Comparison of ENCODE assay signal across 1 cellular context in the genomic region with DNA sequence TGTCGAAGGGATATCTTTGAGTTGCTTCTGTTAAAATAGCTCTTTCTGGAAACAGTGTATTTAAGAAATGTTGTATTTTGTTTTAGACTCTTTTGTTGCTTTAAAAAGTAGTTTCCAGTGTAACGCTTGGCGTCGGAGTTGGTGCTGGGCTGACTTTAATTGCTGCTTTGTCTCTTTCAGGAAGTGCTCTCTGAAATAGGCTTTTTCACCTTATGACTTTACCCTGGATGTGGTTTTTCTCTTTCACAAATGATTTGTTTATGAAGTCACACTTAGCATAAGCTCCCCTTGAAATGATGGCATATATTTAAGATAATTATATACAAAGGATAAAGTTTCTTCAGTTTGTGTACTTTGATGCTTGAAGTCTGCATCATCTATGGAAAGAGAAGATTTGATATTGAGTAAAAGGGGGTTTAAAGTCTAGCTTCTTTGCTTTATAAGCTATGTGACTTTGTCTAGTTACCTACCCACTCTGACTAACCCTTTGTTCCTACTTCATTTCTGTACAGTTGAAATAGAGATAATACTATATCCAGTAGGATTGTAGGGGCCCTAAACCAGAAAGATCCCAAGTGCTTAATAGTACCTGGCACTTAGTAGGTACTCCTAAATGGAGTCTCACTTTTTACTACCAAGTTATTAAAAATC.
A peak's percentile ranks its signal among the peaks of the same experiment; 100 is the strongest.
TF ChIP-seq lines count a peak whose summit lies in the region.

A gene with protein sequence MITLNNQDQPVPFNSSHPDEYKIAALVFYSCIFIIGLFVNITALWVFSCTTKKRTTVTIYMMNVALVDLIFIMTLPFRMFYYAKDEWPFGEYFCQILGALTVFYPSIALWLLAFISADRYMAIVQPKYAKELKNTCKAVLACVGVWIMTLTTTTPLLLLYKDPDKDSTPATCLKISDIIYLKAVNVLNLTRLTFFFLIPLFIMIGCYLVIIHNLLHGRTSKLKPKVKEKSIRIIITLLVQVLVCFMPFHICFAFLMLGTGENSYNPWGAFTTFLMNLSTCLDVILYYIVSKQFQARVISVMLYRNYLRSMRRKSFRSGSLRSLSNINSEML (minus strand): TSS at position 170 of the 651 bp plus-strand sequence. CDS start 2,507 bp downstream, outside the sequence.

TF ChIP-seq in GM12878, 131 proteins besides CTCF, POLR2A, EP300 and RAD21 (continued from another document and continues in another):
- no peak for TF ChIP-seq EZH2 (IDR thresholded peaks at IDR 0.05; ENCODE audit: borderline replicate concordance, control insufficient read depth, low read depth, low read length)
- TF ChIP-seq CBX5 (IDR thresholded peaks at IDR 0.05; ENCODE audit: low read depth): no peak
- TF ChIP-seq SMC3 (IDR thresholded peaks at IDR 0.05; ENCODE audit: borderline replicate concordance, low read length): no peak; the same call in 1 of the 2 replicates
- peak in 1 of 2 experiments; percentile 51; a peak in 1 of 4 replicates for TF ChIP-seq CEBPB (IDR thresholded peaks at IDR 0.05; ENCODE audit: borderline replicate concordance in 1 of 2, low read depth in 2 of 2, low read length in 2 of 2)
- TF ChIP-seq, protein P1, sequence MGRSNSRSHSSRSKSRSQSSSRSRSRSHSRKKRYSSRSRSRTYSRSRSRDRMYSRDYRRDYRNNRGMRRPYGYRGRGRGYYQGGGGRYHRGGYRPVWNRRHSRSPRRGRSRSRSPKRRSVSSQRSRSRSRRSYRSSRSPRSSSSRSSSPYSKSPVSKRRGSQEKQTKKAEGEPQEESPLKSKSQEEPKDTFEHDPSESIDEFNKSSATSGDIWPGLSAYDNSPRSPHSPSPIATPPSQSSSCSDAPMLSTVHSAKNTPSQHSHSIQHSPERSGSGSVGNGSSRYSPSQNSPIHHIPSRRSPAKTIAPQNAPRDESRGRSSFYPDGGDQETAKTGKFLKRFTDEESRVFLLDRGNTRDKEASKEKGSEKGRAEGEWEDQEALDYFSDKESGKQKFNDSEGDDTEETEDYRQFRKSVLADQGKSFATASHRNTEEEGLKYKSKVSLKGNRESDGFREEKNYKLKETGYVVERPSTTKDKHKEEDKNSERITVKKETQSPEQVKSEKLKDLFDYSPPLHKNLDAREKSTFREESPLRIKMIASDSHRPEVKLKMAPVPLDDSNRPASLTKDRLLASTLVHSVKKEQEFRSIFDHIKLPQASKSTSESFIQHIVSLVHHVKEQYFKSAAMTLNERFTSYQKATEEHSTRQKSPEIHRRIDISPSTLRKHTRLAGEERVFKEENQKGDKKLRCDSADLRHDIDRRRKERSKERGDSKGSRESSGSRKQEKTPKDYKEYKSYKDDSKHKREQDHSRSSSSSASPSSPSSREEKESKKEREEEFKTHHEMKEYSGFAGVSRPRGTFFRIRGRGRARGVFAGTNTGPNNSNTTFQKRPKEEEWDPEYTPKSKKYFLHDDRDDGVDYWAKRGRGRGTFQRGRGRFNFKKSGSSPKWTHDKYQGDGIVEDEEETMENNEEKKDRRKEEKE (IDR thresholded peaks at IDR 0.05): no peak
- TF ChIP-seq TCF12 (IDR thresholded peaks at IDR 0.05; ENCODE audit: low read depth, low read length): no peak
- TF ChIP-seq, protein P2, sequence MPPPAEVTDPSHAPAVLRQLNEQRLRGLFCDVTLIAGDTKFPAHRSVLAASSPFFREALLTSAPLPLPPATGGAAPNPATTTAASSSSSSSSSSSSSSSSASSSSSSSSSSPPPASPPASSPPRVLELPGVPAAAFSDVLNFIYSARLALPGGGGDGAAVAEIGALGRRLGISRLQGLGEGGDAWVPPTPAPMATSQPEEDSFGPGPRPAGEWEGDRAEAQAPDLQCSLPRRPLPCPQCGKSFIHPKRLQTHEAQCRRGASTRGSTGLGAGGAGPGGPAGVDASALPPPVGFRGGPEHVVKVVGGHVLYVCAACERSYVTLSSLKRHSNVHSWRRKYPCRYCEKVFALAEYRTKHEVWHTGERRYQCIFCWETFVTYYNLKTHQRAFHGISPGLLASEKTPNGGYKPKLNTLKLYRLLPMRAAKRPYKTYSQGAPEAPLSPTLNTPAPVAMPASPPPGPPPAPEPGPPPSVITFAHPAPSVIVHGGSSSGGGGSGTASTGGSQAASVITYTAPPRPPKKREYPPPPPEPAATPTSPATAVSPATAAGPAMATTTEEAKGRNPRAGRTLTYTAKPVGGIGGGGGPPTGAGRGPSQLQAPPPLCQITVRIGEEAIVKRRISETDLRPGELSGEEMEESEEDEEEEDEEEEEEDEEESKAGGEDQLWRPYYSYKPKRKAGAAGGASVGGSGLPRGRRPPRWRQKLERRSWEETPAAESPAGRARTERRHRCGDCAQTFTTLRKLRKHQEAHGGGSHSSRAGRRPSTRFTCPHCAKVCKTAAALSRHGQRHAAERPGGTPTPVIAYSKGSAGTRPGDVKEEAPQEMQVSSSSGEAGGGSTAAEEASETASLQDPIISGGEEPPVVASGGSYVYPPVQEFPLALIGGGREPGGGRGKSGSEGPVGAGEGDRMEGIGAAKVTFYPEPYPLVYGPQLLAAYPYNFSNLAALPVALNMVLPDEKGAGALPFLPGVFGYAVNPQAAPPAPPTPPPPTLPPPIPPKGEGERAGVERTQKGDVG (CRISPR knock-in tag; IDR thresholded peaks at IDR 0.05): no peak
- peak; percentile 94 for TF ChIP-seq JUNB (IDR thresholded peaks at IDR 0.05)
- peak; percentile 60; the same call in 1 of the 2 replicates for TF ChIP-seq BMI1 (IDR thresholded peaks at IDR 0.05; ENCODE audit: borderline replicate concordance)
- TF ChIP-seq MTA2 (IDR thresholded peaks at IDR 0.05; ENCODE audit: low read depth): peak; percentile 73
- TF ChIP-seq, protein P3, sequence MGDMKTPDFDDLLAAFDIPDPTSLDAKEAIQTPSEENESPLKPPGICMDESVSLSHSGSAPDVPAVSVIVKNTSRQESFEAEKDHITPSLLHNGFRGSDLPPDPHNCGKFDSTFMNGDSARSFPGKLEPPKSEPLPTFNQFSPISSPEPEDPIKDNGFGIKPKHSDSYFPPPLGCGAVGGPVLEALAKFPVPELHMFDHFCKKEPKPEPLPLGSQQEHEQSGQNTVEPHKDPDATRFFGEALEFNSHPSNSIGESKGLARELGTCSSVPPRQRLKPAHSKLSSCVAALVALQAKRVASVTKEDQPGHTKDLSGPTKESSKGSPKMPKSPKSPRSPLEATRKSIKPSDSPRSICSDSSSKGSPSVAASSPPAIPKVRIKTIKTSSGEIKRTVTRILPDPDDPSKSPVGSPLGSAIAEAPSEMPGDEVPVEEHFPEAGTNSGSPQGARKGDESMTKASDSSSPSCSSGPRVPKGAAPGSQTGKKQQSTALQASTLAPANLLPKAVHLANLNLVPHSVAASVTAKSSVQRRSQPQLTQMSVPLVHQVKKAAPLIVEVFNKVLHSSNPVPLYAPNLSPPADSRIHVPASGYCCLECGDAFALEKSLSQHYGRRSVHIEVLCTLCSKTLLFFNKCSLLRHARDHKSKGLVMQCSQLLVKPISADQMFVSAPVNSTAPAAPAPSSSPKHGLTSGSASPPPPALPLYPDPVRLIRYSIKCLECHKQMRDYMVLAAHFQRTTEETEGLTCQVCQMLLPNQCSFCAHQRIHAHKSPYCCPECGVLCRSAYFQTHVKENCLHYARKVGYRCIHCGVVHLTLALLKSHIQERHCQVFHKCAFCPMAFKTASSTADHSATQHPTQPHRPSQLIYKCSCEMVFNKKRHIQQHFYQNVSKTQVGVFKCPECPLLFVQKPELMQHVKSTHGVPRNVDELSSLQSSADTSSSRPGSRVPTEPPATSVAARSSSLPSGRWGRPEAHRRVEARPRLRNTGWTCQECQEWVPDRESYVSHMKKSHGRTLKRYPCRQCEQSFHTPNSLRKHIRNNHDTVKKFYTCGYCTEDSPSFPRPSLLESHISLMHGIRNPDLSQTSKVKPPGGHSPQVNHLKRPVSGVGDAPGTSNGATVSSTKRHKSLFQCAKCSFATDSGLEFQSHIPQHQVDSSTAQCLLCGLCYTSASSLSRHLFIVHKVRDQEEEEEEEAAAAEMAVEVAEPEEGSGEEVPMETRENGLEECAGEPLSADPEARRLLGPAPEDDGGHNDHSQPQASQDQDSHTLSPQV (IDR thresholded peaks at IDR 0.05): no peak
- TF ChIP-seq, protein P4, sequence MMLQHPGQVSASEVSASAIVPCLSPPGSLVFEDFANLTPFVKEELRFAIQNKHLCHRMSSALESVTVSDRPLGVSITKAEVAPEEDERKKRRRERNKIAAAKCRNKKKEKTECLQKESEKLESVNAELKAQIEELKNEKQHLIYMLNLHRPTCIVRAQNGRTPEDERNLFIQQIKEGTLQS (IDR thresholded peaks at IDR 0.05; ENCODE audit: borderline replicate concordance, extremely low read depth, low read depth, low read length): no peak
- TF ChIP-seq, protein P5, sequence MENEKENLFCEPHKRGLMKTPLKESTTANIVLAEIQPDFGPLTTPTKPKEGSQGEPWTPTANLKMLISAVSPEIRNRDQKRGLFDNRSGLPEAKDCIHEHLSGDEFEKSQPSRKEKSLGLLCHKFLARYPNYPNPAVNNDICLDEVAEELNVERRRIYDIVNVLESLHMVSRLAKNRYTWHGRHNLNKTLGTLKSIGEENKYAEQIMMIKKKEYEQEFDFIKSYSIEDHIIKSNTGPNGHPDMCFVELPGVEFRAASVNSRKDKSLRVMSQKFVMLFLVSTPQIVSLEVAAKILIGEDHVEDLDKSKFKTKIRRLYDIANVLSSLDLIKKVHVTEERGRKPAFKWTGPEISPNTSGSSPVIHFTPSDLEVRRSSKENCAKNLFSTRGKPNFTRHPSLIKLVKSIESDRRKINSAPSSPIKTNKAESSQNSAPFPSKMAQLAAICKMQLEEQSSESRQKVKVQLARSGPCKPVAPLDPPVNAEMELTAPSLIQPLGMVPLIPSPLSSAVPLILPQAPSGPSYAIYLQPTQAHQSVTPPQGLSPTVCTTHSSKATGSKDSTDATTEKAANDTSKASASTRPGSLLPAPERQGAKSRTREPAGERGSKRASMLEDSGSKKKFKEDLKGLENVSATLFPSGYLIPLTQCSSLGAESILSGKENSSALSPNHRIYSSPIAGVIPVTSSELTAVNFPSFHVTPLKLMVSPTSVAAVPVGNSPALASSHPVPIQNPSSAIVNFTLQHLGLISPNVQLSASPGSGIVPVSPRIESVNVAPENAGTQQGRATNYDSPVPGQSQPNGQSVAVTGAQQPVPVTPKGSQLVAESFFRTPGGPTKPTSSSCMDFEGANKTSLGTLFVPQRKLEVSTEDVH (IDR thresholded peaks at IDR 0.05; ENCODE audit: low read depth, partially characterized antibody): no peak
- peak; percentile 29; the same call in 1 of the 2 replicates for TF ChIP-seq IKZF1 (conservative IDR thresholded peaks at IDR 0.05)
- peak; percentile 66; the same call in 1 of the 2 replicates for TF ChIP-seq MTA3 (IDR thresholded peaks at IDR 0.05; ENCODE audit: borderline replicate concordance, low read length)
- TF ChIP-seq MEF2B (IDR thresholded peaks at IDR 0.05; ENCODE audit: partially characterized antibody, poor library complexity, severe bottlenecking): peak; percentile 70
- TF ChIP-seq CREB1 (IDR thresholded peaks at IDR 0.05; ENCODE audit: low read depth): peak; percentile 81; the same call in 1 of the 2 replicates
- TF ChIP-seq, protein P6, sequence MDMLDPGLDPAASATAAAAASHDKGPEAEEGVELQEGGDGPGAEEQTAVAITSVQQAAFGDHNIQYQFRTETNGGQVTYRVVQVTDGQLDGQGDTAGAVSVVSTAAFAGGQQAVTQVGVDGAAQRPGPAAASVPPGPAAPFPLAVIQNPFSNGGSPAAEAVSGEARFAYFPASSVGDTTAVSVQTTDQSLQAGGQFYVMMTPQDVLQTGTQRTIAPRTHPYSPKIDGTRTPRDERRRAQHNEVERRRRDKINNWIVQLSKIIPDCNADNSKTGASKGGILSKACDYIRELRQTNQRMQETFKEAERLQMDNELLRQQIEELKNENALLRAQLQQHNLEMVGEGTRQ (IDR thresholded peaks at IDR 0.05; ENCODE audit: borderline replicate concordance, low read depth, low read length): no peak
- TF ChIP-seq TBL1XR1 (IDR thresholded peaks at IDR 0.05; ENCODE audit: low read depth, low read length): peak; percentile 57; the same call in 1 of the 2 replicates
- TF ChIP-seq, protein P7, sequence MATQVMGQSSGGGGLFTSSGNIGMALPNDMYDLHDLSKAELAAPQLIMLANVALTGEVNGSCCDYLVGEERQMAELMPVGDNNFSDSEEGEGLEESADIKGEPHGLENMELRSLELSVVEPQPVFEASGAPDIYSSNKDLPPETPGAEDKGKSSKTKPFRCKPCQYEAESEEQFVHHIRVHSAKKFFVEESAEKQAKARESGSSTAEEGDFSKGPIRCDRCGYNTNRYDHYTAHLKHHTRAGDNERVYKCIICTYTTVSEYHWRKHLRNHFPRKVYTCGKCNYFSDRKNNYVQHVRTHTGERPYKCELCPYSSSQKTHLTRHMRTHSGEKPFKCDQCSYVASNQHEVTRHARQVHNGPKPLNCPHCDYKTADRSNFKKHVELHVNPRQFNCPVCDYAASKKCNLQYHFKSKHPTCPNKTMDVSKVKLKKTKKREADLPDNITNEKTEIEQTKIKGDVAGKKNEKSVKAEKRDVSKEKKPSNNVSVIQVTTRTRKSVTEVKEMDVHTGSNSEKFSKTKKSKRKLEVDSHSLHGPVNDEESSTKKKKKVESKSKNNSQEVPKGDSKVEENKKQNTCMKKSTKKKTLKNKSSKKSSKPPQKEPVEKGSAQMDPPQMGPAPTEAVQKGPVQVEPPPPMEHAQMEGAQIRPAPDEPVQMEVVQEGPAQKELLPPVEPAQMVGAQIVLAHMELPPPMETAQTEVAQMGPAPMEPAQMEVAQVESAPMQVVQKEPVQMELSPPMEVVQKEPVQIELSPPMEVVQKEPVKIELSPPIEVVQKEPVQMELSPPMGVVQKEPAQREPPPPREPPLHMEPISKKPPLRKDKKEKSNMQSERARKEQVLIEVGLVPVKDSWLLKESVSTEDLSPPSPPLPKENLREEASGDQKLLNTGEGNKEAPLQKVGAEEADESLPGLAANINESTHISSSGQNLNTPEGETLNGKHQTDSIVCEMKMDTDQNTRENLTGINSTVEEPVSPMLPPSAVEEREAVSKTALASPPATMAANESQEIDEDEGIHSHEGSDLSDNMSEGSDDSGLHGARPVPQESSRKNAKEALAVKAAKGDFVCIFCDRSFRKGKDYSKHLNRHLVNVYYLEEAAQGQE (IDR thresholded peaks at IDR 0.05; ENCODE audit: low read depth, low read length): no peak
- TF ChIP-seq ZNF24 (IDR thresholded peaks at IDR 0.05): no peak
- TF ChIP-seq KDM1A (IDR thresholded peaks at IDR 0.05; ENCODE audit: borderline replicate concordance): no peak
- TF ChIP-seq, protein P8, sequence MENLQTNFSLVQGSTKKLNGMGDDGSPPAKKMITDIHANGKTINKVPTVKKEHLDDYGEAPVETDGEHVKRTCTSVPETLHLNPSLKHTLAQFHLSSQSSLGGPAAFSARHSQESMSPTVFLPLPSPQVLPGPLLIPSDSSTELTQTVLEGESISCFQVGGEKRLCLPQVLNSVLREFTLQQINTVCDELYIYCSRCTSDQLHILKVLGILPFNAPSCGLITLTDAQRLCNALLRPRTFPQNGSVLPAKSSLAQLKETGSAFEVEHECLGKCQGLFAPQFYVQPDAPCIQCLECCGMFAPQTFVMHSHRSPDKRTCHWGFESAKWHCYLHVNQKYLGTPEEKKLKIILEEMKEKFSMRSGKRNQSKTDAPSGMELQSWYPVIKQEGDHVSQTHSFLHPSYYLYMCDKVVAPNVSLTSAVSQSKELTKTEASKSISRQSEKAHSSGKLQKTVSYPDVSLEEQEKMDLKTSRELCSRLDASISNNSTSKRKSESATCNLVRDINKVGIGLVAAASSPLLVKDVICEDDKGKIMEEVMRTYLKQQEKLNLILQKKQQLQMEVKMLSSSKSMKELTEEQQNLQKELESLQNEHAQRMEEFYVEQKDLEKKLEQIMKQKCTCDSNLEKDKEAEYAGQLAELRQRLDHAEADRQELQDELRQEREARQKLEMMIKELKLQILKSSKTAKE (IDR thresholded peaks at IDR 0.05; ENCODE audit: low read depth, poor library complexity, severe bottlenecking): peak; percentile 66
- peak; percentile 84; the same call in 1 of the 2 replicates for TF ChIP-seq FOXM1 (IDR thresholded peaks at IDR 0.05; ENCODE audit: low read depth, low read length)
- peak; percentile 49; the same call in 1 of the 2 replicates for TF ChIP-seq GATAD2B (conservative IDR thresholded peaks at IDR 0.05; ENCODE audit: low read depth)
- TF ChIP-seq MEF2A (IDR thresholded peaks at IDR 0.05; ENCODE audit: insufficient read depth, low read depth, low read length): peak; percentile 84
